ENCODE assay signal across 12 cellular contexts in the genomic region with DNA sequence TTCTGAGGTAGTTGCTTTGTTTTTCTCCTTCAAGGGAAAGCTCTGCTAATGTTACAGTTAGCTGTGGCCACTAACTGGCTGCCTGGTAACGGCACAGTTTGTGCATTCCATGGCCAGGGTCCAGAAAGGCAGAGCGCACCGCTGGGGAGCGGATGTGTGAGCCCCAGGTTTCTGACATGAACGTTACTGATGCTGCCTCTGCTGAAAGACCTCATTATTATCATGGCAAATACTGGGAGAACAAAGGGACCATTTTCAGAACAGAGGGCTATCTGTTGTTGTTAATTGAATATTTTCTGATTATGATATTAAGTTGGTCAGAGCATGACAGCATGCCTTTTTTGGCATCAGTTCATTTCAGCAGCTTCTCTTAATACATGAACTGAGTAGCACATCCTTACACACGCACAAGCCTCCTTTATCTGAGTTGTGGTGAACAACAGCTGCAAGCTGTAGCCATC.
DNase-seq lines count a peak whose midpoint lies in the region; ATAC-seq and TF ChIP-seq lines count a peak whose summit lies in the region.
"Had no signal": no experiment of that assay in that cellular context is flagged by ENCODE, and none has a peak within 500 bp of the region (broad histone marks: within the 10 kb centered on the region; RNA-seq: fewer than 3 reads in every experiment).

No MANE protein-coding gene starts in this region.

- no TSS peak for BruUV-seq in MCF 10A (replicated peaks; lab: Mats Ljungman, UMichigan)

- H3K27ac Mint-ChIP-seq in MCF 10A (ENCODE audit: low read depth, unreplicated experiment) (no peak overlapping the region), nephron (peak overlapping the region; percentile 41 to 88 (median 86)), immature natural killer cell (no peak overlapping the region)
- H3K27ac Mint-ChIP-seq: CD14-positive monocyte; naive thymus-derived CD8-positive, alpha-beta T cell had no signal

- H3K9me2 ChIP-seq in MM.1S (replicated peaks; ENCODE audit: insufficient read depth, low read length): no peaks in the 10 kb centered on the region

- H3K4me3 Mint-ChIP-seq in MCF 10A (ENCODE audit: unreplicated experiment): no peak overlapping the region
- H3K4me3 Mint-ChIP-seq in nephron: peak overlapping the region in 1 of 3 experiments; percentile 52
- H3K4me3 Mint-ChIP-seq in immature natural killer cell: no peak overlapping the region
- H3K4me3 Mint-ChIP-seq: CD14-positive monocyte; naive thymus-derived CD8-positive, alpha-beta T cell had no signal

- peaks cover 17% of the 10 kb centered on the region for H3K4me1 ChIP-seq in MM.1S (ENCODE audit: low read length)

- H3K9ac ChIP-seq in MM.1S (ENCODE audit: low read length): no peak overlapping the region

- H3K9me3 ChIP-seq in MM.1S (replicated peaks; ENCODE audit: insufficient read depth, low read length): no peaks in the 10 kb centered on the region
- H3K9me3 ChIP-seq: gastroesophageal sphincter had no signal

- H3K79me2 ChIP-seq in MM.1S (ENCODE audit: low read length): no peaks in the 10 kb centered on the region

- DNase-seq in BJ (ENCODE audit: low read depth): peak; percentile 84
- peak; percentile 16 for DNase-seq in MM.1S
- DNase-seq in MCF 10A (ENCODE audit: unreplicated experiment): peak; percentile 21
- DNase-seq in GM03348 (ENCODE audit: low spot score): no peak
- DNase-seq in immature natural killer cell: no peak
- DNase-seq in GM13977 (ENCODE audit: low spot score): no peak
- DNase-seq: activated CD4-positive, alpha-beta T cell treated with anti-CD3 and anti-CD28 coated beads for 1 hour; naive thymus-derived CD8-positive, alpha-beta T cell had no signal

- POLR2A ChIA-PET in BJ (lab: Charles Lee): interaction anchor here (0.6 kb wide), 1 partner anchor 56 kb away, joined by 3 read pairs; no protein-coding TSS in a partner anchor
- POLR2A ChIA-PET in MCF 10A (lab: Yijun Ruan, JAX): interaction anchor here (0.6 kb wide), 1 partner anchor 231 kb away, joined by 3 read pairs; no protein-coding TSS in a partner anchor

- peaks cover 6% of the 10 kb centered on the region; the same call in 1 of the 2 replicates for H3F3A ChIP-seq in MM.1S (ENCODE audit: insufficient read depth, low read length)

- H3K27me3 ChIP-seq in BJ (ENCODE audit: control insufficient read depth, insufficient read depth, low read length): no peaks in the 10 kb centered on the region
- H3K27me3 ChIP-seq in MM.1S (replicated peaks; ENCODE audit: insufficient read depth, low read length): no peaks in the 10 kb centered on the region
- H3K27me3 ChIP-seq: gastroesophageal sphincter had no signal

- H3K36me3 Mint-ChIP-seq in MCF 10A (ENCODE audit: insufficient read depth, unreplicated experiment) (no peaks in the 10 kb centered on the region), nephron (ENCODE audit: low read depth) (no peaks in the 10 kb centered on the region), immature natural killer cell (no peaks in the 10 kb centered on the region)
- H3K36me3 Mint-ChIP-seq: CD14-positive monocyte; naive thymus-derived CD8-positive, alpha-beta T cell had no signal

- no peaks in the 10 kb centered on the region for H4K20me1 ChIP-seq in MM.1S (ENCODE audit: insufficient read depth, low read length)

- ATAC-seq in GM21515 (IDR thresholded peaks at IDR 0.05; ENCODE audit: unreplicated experiment): no peak
- ATAC-seq: gastroesophageal sphincter; naive thymus-derived CD8-positive, alpha-beta T cell had no signal

- peak overlapping the region; percentile 39; the same call in 1 of the 2 replicates for H3K4me2 ChIP-seq in MM.1S (ENCODE audit: low read depth, low read length)

- H3K4me1 Mint-ChIP-seq in MCF 10A (ENCODE audit: insufficient read depth, unreplicated experiment) (no peaks in the 10 kb centered on the region), nephron (peaks cover 13% of the 10 kb centered on the region), immature natural killer cell (no peaks in the 10 kb centered on the region)
- H3K4me1 Mint-ChIP-seq: CD14-positive monocyte; naive thymus-derived CD8-positive, alpha-beta T cell had no signal

- no peak overlapping the region for H2AFZ ChIP-seq in MM.1S (ENCODE audit: low read length)

- no peak overlapping the region for H3K4me3 ChIP-seq in BJ (ENCODE audit: low read depth, low read length)
- H3K4me3 ChIP-seq in MM.1S (ENCODE audit: low read length): no peak overlapping the region
- H3K4me3 ChIP-seq: gastroesophageal sphincter had no signal

- intact Hi-C loops in MCF 10A (cut with micrococcal nuclease): no loop called here

- H3K27ac ChIP-seq in MM.1S (ENCODE audit: low read length): peak overlapping the region; percentile 5; the same call in 1 of the 2 replicates
- H3K27ac ChIP-seq: gastroesophageal sphincter had no signal

- no peaks in the 10 kb centered on the region for H3K9me3 Mint-ChIP-seq in MCF 10A (ENCODE audit: unreplicated experiment)
- H3K9me3 Mint-ChIP-seq in nephron: no peaks in the 10 kb centered on the region
- peaks cover 0 to 2% (median 0%) of the 10 kb centered on the region in 6 donors for H3K9me3 Mint-ChIP-seq in immature natural killer cell
- H3K9me3 Mint-ChIP-seq: naive thymus-derived CD8-positive, alpha-beta T cell had no signal

- H3K27me3 Mint-ChIP-seq in MCF 10A (ENCODE audit: insufficient read depth, unreplicated experiment) (no peaks in the 10 kb centered on the region), nephron (ENCODE audit: low read depth) (no peaks in the 10 kb centered on the region), immature natural killer cell (ENCODE audit: low read depth in 3 of 3) (peaks cover 0 to 4% (median 1%) of the 10 kb centered on the region in 3 donors)

- in situ Hi-C loops in GM13977 (cut with MboI; ENCODE audit: low pct_unique_long_range_greater_than_20kb, low sequenced_read_pairs, unreplicated experiment): no loop called here

- H3K36me3 ChIP-seq in BJ (ENCODE audit: control insufficient read depth, insufficient read depth, low read length) (no peaks in the 10 kb centered on the region), MM.1S (replicated peaks; ENCODE audit: insufficient read depth, low read length) (no peaks in the 10 kb centered on the region)
- H3K36me3 ChIP-seq: gastroesophageal sphincter had no signal

- CTCF ChIA-PET in BJ (lab: Yijun Ruan, JAX): interaction anchor here (1.1 to 1.3 kb wide), 4 partner anchors 17 to 196 kb away, joined by 3 to 4 read pairs (median 4); no protein-coding TSS in a partner anchor
- CTCF ChIA-PET in MCF 10A (lab: Yijun Ruan, JAX): interaction anchor here (2.4 kb wide), 1 partner anchor 13 kb away, joined by 9 read pairs; no protein-coding TSS in a partner anchor

- TF ChIP-seq CTCF in BJ (IDR thresholded peaks at IDR 0.05; ENCODE audit: insufficient read depth, low read depth, low read length): no peak
- no peak for TF ChIP-seq CTCF in MM.1S (IDR thresholded peaks at IDR 0.05; ENCODE audit: low read length)
- TF ChIP-seq CTCF in MCF 10A (IDR thresholded peaks at IDR 0.05; ENCODE audit: unreplicated experiment): no peak
- TF ChIP-seq CTCF in nephron (IDR thresholded peaks at IDR 0.05; ENCODE audit: unreplicated experiment in 3 of 3): no peak
- no peak for TF ChIP-seq CTCF in GM13977 (IDR thresholded peaks at IDR 0.05; ENCODE audit: extremely low read depth, insufficient read depth, missing control alignments)

Comparison
In these comparisons a context has a peak if more than half of its experiments do, and no peak if none do; other contexts are left out.
1. DNase-seq: peak in BJ (single experiment), MM.1S (single experiment) and MCF 10A (single experiment); none in GM03348 (single experiment), immature natural killer cell (0 of 3) and GM13977 (single experiment).
2. H3K27ac Mint-ChIP-seq: peak in nephron (3 of 3); none in MCF 10A (single experiment) and immature natural killer cell (0 of 6).